In the genomic region with DNA sequence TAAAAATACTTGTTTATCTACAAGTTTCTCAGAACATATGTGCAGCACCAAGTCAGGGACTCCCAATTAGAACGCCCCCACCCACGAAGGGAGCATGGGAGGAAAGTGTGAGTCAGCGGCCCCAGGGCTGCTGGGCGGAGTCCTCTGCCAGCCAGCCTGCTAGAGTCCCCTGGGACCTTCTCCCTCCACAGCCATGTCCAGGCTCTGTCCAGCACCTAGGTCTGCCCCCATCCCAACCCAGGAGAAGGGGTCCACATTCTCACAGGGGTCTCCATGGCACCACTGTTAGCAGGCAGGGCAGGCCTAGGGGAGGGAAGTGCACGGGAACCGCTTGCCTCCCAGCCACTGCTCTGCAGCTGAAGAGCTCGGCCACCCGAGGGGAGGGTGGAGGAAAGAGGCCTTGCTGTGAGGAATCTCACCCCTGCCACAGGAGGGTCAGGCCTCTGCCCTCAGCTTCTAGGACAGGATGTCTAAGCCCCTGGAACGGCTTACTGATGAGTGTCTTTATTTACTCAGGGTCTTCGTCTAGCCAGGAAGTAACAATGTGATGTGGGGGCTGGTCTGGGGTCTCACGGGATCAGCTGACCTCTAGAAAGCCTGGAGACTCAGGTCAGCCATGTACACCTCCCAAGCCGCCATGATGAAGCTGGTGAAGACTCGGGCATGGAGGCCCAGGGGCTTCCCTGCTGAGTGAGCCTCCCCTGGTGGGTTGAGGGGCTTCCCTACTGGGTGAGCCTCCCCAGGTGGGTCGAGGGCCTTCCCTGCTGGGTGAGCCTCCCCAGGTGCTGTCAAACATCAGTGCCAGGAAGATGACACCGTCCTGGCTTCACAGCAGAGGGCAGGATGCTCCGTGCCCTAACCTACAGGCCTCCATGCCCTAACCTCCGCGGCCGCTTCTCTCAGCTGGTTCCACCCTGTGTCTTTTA, we compare ENCODE assay signal across 10 cellular contexts.
DNase-seq lines count a peak whose midpoint lies in the region; FAIRE-seq and TF ChIP-seq lines count a peak whose summit lies in the region.
"Had no signal": no experiment of that assay in that cellular context is flagged by ENCODE, and none has a peak within 500 bp of the region (broad histone marks: within the 10 kb centered on the region; RNA-seq: fewer than 3 reads in every experiment).

No MANE protein-coding gene starts in this region.

- no peak overlapping the region for H3K27ac ChIP-seq in Peyer's patch
- H3K27ac ChIP-seq: esophagus muscularis mucosa had no signal

- H3K9me3 ChIP-seq in NT2/D1 (ENCODE audit: insufficient read depth, low read length) = no peaks in the 10 kb centered on the region
- no peaks in the 10 kb centered on the region for H3K9me3 ChIP-seq in Peyer's patch
- H3K9me3 ChIP-seq: esophagus muscularis mucosa had no signal

- no peak overlapping the region for H3K4me3 ChIP-seq in NT2/D1 (ENCODE audit: insufficient read length, low read depth)
- H3K4me3 ChIP-seq in Peyer's patch = no peak overlapping the region
- H3K4me3 ChIP-seq: esophagus muscularis mucosa had no signal

- FAIRE-seq in GM19239 (lab: Jason Lieb, UNC) = no peak
- FAIRE-seq: H54 had no signal

- H3K9ac ChIP-seq in NT2/D1 (ENCODE audit: insufficient read length, low read depth) = peak overlapping the region; percentile 26

- peak; percentile 21 for DNase-seq in EH (ENCODE audit: low read depth)
- no peak for DNase-seq in NT2/D1 (ENCODE audit: low read depth, low spot score)
- peak; percentile 78 for DNase-seq in ecto neural progenitor cell (ENCODE audit: low spot score)
- peak; percentile 50 for DNase-seq in stimulated activated CD4-positive, alpha-beta T cell treated with anti-CD3 and anti-CD28 coated beads, Interleukin-1b, Interleukin-23, amount 100 ng/mL, for 48 hours
- no peak for DNase-seq in NCI-H2029 (lab: John Stamatoyannopoulos, UW)
- no peak for DNase-seq in GM19240 (ENCODE audit: insufficient read length, low spot score)
- no peak for DNase-seq in Peyer's patch
- DNase-seq in GM19239 (ENCODE audit: insufficient read length, low spot score) = no peak

- H3K4me1 ChIP-seq in NT2/D1 (ENCODE audit: insufficient read depth, insufficient read length) = peaks cover 32% of the 10 kb centered on the region
- no peaks in the 10 kb centered on the region for H3K4me1 ChIP-seq in Peyer's patch

- H3K36me3 ChIP-seq in NT2/D1 (ENCODE audit: insufficient read depth, insufficient read length, low read length) (no peaks in the 10 kb centered on the region), Peyer's patch (no peaks in the 10 kb centered on the region)
- H3K36me3 ChIP-seq: esophagus muscularis mucosa had no signal

- H3K27me3 ChIP-seq in NT2/D1 (ENCODE audit: insufficient read depth, insufficient read length) (peaks cover 2% of the 10 kb centered on the region), Peyer's patch (no peaks in the 10 kb centered on the region)

- no peak for TF ChIP-seq CTCF in Peyer's patch (IDR thresholded peaks at IDR 0.05)

- TF ChIP-seq POLR2A in Peyer's patch (IDR thresholded peaks at IDR 0.05) = no peak

Comparison
In these comparisons a context has a peak if more than half of its experiments do, and no peak if none do; other contexts are left out.
1. DNase-seq: peak in EH (single experiment), ecto neural progenitor cell (single experiment) and stimulated activated CD4-positive, alpha-beta T cell treated with anti-CD3 and anti-CD28 coated beads, Interleukin-1b, Interleukin-23, amount 100 ng/mL, for 48 hours (single experiment); none in NT2/D1 (single experiment), NCI-H2029 (single experiment), GM19240 (single experiment), Peyer's patch (0 of 3) and GM19239 (single experiment).